7 cellular contexts compared by ENCODE assay signal in genomic region chr7:148697256-148697841, GRCh38. TPM values are rescaled to one million over a fixed set of nuclear protein-coding genes. Genes with fewer than 3 reads are reported as not detected.
DNase-seq lines count a peak whose midpoint lies in the region; ATAC-seq and TF ChIP-seq lines count a peak whose summit lies in the region.

No MANE protein-coding gene starts in this region.

- H3K27me3 ChIP-seq in tibial artery = no peaks in the 10 kb centered on the region

- intact Hi-C loops in activated CD4-positive, alpha-beta memory T cell treated with anti-CD3 and anti-CD28 coated beads for 36 hours (cut with micrococcal nuclease) = loop anchor here (1.0 to 10.0 kb wide), 10 partner anchors 29 to 287 kb away; no protein-coding TSS in a partner anchor
- intact Hi-C loops in tibial artery (cut with DNase I; ENCODE audit: low total_unique reads) = loop anchor here (5.0 to 10.0 kb wide), 2 partner anchors 190 to 267 kb away; no protein-coding TSS in a partner anchor

- peaks cover 47% of the 10 kb centered on the region for H3K4me1 Mint-ChIP-seq in activated CD4-positive, alpha-beta memory T cell treated with anti-CD3 and anti-CD28 coated beads for 36 hours (ENCODE audit: low read depth)
- peaks cover 44% of the 10 kb centered on the region for H3K4me1 Mint-ChIP-seq in nephron progenitor cell

- peaks cover 6% of the 10 kb centered on the region for H3K36me3 Mint-ChIP-seq in activated CD4-positive, alpha-beta memory T cell treated with anti-CD3 and anti-CD28 coated beads for 36 hours
- H3K36me3 Mint-ChIP-seq in nephron progenitor cell (ENCODE audit: low read depth) = no peaks in the 10 kb centered on the region

- POLR2A ChIA-PET in activated CD4-positive, alpha-beta memory T cell treated with anti-CD3 and anti-CD28 coated beads for 36 hours (lab: Charles Lee) = interaction anchor here (1.0 kb wide), 1 partner anchor 216 kb away, joined by 3 read pairs; no protein-coding TSS in a partner anchor

- peak overlapping the region; percentile 69 to 93 for H3K4me3 ChIP-seq in tibial artery

- peak overlapping the region; percentile 82 for H3K4me3 Mint-ChIP-seq in activated CD4-positive, alpha-beta memory T cell treated with anti-CD3 and anti-CD28 coated beads for 36 hours
- H3K4me3 Mint-ChIP-seq in nephron progenitor cell = peak overlapping the region; percentile 87

- CTCF ChIA-PET in activated CD4-positive, alpha-beta memory T cell treated with anti-CD3 and anti-CD28 coated beads for 36 hours (lab: Charles Lee) = interaction anchor here (0.6 to 2.3 kb wide), 4 partner anchors 29 to 282 kb away, joined by 3 to 7 read pairs (median 4); no protein-coding TSS in a partner anchor

- peak; percentile 72 to 73 for DNase-seq in Kasumi-1 (lab: John Stamatoyannopoulos, UW)
- DNase-seq in activated CD4-positive, alpha-beta memory T cell treated with anti-CD3 and anti-CD28 coated beads for 36 hours = peak; percentile 88
- peak; percentile 41 for DNase-seq in epidermal melanocyte (ENCODE audit: insufficient read length, low spot score)
- DNase-seq in nephron progenitor cell = no peak
- peak; percentile 47 to 70 for DNase-seq in tibial artery

- TF ChIP-seq CTCF in nephron progenitor cell (IDR thresholded peaks at IDR 0.05) = no peak
- no peak for TF ChIP-seq CTCF in tibial artery (IDR thresholded peaks at IDR 0.05)

- no peaks in the 10 kb centered on the region for H3K36me3 ChIP-seq in tibial artery

- peak overlapping the region; percentile 98 for H3K27ac Mint-ChIP-seq in activated CD4-positive, alpha-beta memory T cell treated with anti-CD3 and anti-CD28 coated beads for 36 hours
- peak overlapping the region; percentile 92 for H3K27ac Mint-ChIP-seq in nephron progenitor cell

- no peaks in the 10 kb centered on the region for H3K9me3 Mint-ChIP-seq in activated CD4-positive, alpha-beta memory T cell treated with anti-CD3 and anti-CD28 coated beads for 36 hours
- H3K9me3 Mint-ChIP-seq in nephron progenitor cell = no peaks in the 10 kb centered on the region

- ATAC-seq in HG02571 (IDR thresholded peaks at IDR 0.05; ENCODE audit: unreplicated experiment) (no peak), GM21717 (IDR thresholded peaks at IDR 0.05; ENCODE audit: unreplicated experiment) (no peak)

- H3K27me3 Mint-ChIP-seq in activated CD4-positive, alpha-beta memory T cell treated with anti-CD3 and anti-CD28 coated beads for 36 hours = no peaks in the 10 kb centered on the region
- peaks cover 6% of the 10 kb centered on the region for H3K27me3 Mint-ChIP-seq in nephron progenitor cell (ENCODE audit: low read depth, poor library complexity)

- peak overlapping the region; percentile 92 to 98 for H3K27ac ChIP-seq in tibial artery

- peaks cover 0 to 30% (median 20%) of the 10 kb centered on the region in 4 donors for H3K4me1 ChIP-seq in tibial artery

- H3K9me3 ChIP-seq in tibial artery = no peaks in the 10 kb centered on the region

RNA-seq across cellular contexts. Expression of gene CUL1, which starts 1.4 kb away (rescaled TPM):
- 10 to 100 TPM; 64.7 to 69.6 TPM for total RNA-seq in activated CD4-positive, alpha-beta memory T cell treated with anti-CD3 and anti-CD28 coated beads for 36 hours
